ENCODE assay signal across 27 cellular contexts in genomic region chr2:101430161-101430560, GRCh38. TPM values are rescaled to one million over a fixed set of nuclear protein-coding genes. Genes with fewer than 3 reads are reported as not detected.
"Had no signal": no experiment of that assay in that cellular context is flagged by ENCODE, and none has a peak within 500 bp of the region (broad histone marks: within the 10 kb centered on the region; RNA-seq: fewer than 3 reads in every experiment).

No MANE protein-coding gene starts in this region.

- H3K27me3 ChIP-seq: adrenal gland had no signal

- H3K4me3 ChIP-seq: adrenal gland, SK-N-MC had no signal

- DNase-seq: activated CD4-positive, alpha-beta memory T cell treated with anti-CD3 and anti-CD28 coated beads for 36 hours; activated CD4-positive, alpha-beta T cell treated with anti-CD3 and anti-CD28 coated beads, Interleukin-2, amount 10 ng/mL, durations not matched to agents 7 days and 5 days; activated CD4-positive, CD25-positive, alpha-beta regulatory T cell; activated CD8-positive, alpha-beta memory T cell treated with anti-CD3 and anti-CD28 coated beads, Interleukin-2, amount 50 U/mL, for 4 hours; activated gamma-delta T cell treated with Interleukin-2 at 50 U/mL for 16 hours; activated naive CD4-positive, alpha-beta T cell treated with anti-CD3 and anti-CD28 coated beads, Interleukin-2, amount 10 ng/mL, durations not matched to agents 7 days and 5 days; activated naive CD8-positive, alpha-beta T cell treated with anti-CD3 and anti-CD28 coated beads, Interleukin-2, amount 10 ng/mL, durations not matched to agents 7 days and 5 days; activated T-cell treated with anti-CD3 and anti-CD28 coated beads, Interleukin-2, amount 50 U/mL, for 72 hours; adrenal gland; anterior cingulate cortex; cerebellar nuclear complex; NCI-H1048; NCI-H146; NCI-H187 treated with DMSO at 0.1 percent for 48 hours; NCI-H2081 treated with DMSO at 0.1 percent for 48 hours; NCI-H446; NCI-H524 treated with DMSO at 0.1 percent for 48 hours; NCI-H774; NK-92 treated with Interleukin-12 subunit alpha and Interleukin-12 subunit beta, amount 100 ng/mL, for 24 hours; OCI-M1; RPMI8226; T-helper 1 cell had no signal

- H3K36me3 ChIP-seq: adrenal gland had no signal

- H3K9me3 ChIP-seq: adrenal gland had no signal

- H3K27ac ChIP-seq: adrenal gland, SK-N-MC, VCaP had no signal

- H3K4me1 ChIP-seq: adrenal gland had no signal

RNA-seq across cellular contexts. Expression of gene CREG2, which starts 42.9 kb away (rescaled TPM):
- total RNA-seq: activated CD4-positive, alpha-beta memory T cell treated with anti-CD3 and anti-CD28 coated beads for 36 hours; activated naive CD8-positive, alpha-beta T cell treated with anti-CD3 and anti-CD28 coated beads, Interleukin-2, amount 10 ng/mL, durations not matched to agents 7 days and 5 days; activated T-cell treated with anti-CD3 and anti-CD28 coated beads, Interleukin-2, amount 50 U/mL, for 72 hours; activated T-helper 2 cell treated with anti-CD3 and anti-CD28 coated beads, Interferon-gamma antibody, Interleukin-2, Interleukin-4, amounts not matched to agents 10 μg/mL and 5 μg/mL and 100 μg/mL, durations not matched to agents 14 hours and 24 hours and 36 hours; Right ventricle myocardium inferior had no signal

RNA-seq across cellular contexts. Expression of gene RFX8, which starts 44.8 kb away (rescaled TPM):
- total RNA-seq: cardiac septum, Right ventricle myocardium inferior had no signal
